Comparison of ENCODE assay signal across 24 cellular contexts in the genomic region with DNA sequence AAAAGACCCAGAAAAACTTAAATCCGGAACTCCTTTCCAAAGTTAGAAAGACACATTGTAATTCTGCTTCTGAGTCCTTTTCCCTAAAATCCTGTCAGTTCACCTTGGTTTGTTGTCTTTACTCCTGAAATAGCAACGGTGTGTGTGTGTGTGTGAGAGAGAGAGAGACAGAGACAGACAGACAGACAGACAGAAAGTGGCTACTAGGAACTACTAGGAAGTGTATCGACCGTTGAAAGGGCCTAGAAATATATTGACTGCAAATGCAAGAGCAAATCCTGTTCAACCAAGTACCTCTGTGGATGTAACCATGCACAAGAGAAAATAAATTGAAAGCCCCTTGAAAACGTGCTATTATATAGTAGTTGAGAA.
A peak's percentile ranks its signal among the peaks of the same experiment; 100 is the strongest.
DNase-seq lines count a peak whose midpoint lies in the region; ATAC-seq and TF ChIP-seq lines count a peak whose summit lies in the region.
"Had no signal": no experiment of that assay in that cellular context is flagged by ENCODE, and none has a peak within 500 bp of the region (broad histone marks: within the 10 kb centered on the region; RNA-seq: fewer than 3 reads in every experiment).

No MANE protein-coding gene starts in this region.

- TF ChIP-seq EP300 in SK-N-SH (IDR thresholded peaks at IDR 0.05; ENCODE audit: borderline replicate concordance in 1 of 2, low read depth in 1 of 2, low read length in 1 of 2) = no peak

- H3K4me2 ChIP-seq in SK-N-SH = 0 out of 2 replicates have a peak overlapping the region, but pooled peaks have one; percentile 4

- WGBS in SK-N-SH (ENCODE audit: low lambda C conversion rate) = 1% methylated on average over 5 of the region's 5 CpGs

- no peak overlapping the region for H3K27ac Mint-ChIP-seq in CD8-positive, alpha-beta T cell
- H3K27ac Mint-ChIP-seq: effector memory CD8-positive, alpha-beta T cell; stimulated activated naive B cell treated with anti-CD40 and anti-IgM and Interleukin-4, amounts not matched to agents 10 μg/mL and 1 μg/mL and 100 μg/mL, for 72 hours had no signal

- no peaks in the 10 kb centered on the region for H4K20me1 ChIP-seq in SK-N-SH (ENCODE audit: insufficient read depth)

- no peak overlapping the region for H3K4me3 Mint-ChIP-seq in CD8-positive, alpha-beta T cell
- H3K4me3 Mint-ChIP-seq: central memory CD8-positive, alpha-beta T cell; effector memory CD8-positive, alpha-beta T cell; stimulated activated naive B cell treated with anti-CD40 and anti-IgM and Interleukin-4, amounts not matched to agents 10 μg/mL and 1 μg/mL and 100 μg/mL, for 72 hours had no signal

- POLR2A ChIA-PET in SK-N-SH (lab: Yijun Ruan, JAX) = no interaction called here
- POLR2A ChIA-PET in CD8-positive, alpha-beta T cell (lab: Charles Lee) = no interaction called here

- H3K27me3 Mint-ChIP-seq in CD8-positive, alpha-beta T cell (ENCODE audit: low read depth) = no peaks in the 10 kb centered on the region
- H3K27me3 Mint-ChIP-seq: central memory CD8-positive, alpha-beta T cell had no signal

- no peaks in the 10 kb centered on the region for H3F3A ChIP-seq in SK-N-SH (replicated peaks; ENCODE audit: insufficient read depth)

- H3K4me1 ChIP-seq in SK-N-SH (ENCODE audit: control insufficient read depth in 1 of 2, insufficient read depth in 2 of 2, low read depth in 1 of 2, low read length in 1 of 2) (no peaks in the 10 kb centered on the region), left ventricle myocardium inferior (peaks cover 37% of the 10 kb centered on the region), neuron (ENCODE audit: insufficient read depth, low read length) (peaks cover 11% of the 10 kb centered on the region)
- H3K4me1 ChIP-seq in effector memory CD4-positive, alpha-beta T cell (ENCODE audit: control insufficient read depth, insufficient read depth, low read length, poor library complexity, severe bottlenecking) = no peaks in the 10 kb centered on the region
- no peaks in the 10 kb centered on the region for H3K4me1 ChIP-seq in CD8-positive, alpha-beta T cell (ENCODE audit: insufficient read depth, low read length)
- H3K4me1 ChIP-seq: transverse colon had no signal

- CTCF ChIA-PET in SK-N-SH (lab: Yijun Ruan, JAX) = no interaction called here
- CTCF ChIA-PET in CD8-positive, alpha-beta T cell (lab: Charles Lee) = no interaction called here

- H3K27ac ChIP-seq in SK-N-SH (ENCODE audit: low read depth in 2 of 2, low read length in 1 of 2) (no peak overlapping the region), left ventricle myocardium inferior (replicated peaks) (peak overlapping the region; percentile 74), dorsolateral prefrontal cortex (no peak overlapping the region)
- no peak overlapping the region for H3K27ac ChIP-seq in effector memory CD4-positive, alpha-beta T cell (ENCODE audit: insufficient read depth, low read length, poor library complexity, severe bottlenecking)
- no peak overlapping the region for H3K27ac ChIP-seq in CD8-positive, alpha-beta T cell (ENCODE audit: low read depth, low read length)
- H3K27ac ChIP-seq: transverse colon had no signal

- H3K79me2 ChIP-seq in SK-N-SH (ENCODE audit: insufficient read depth) = no peaks in the 10 kb centered on the region

- H3K9me3 ChIP-seq in SK-N-SH (no peaks in the 10 kb centered on the region), left ventricle myocardium inferior (replicated peaks) (no peaks in the 10 kb centered on the region), neuron (ENCODE audit: low read length) (no peaks in the 10 kb centered on the region)
- H3K9me3 ChIP-seq in effector memory CD4-positive, alpha-beta T cell (ENCODE audit: control insufficient read depth, low read length) = no peaks in the 10 kb centered on the region
- H3K9me3 ChIP-seq in CD8-positive, alpha-beta T cell (ENCODE audit: low read length) = no peaks in the 10 kb centered on the region
- H3K9me3 ChIP-seq: transverse colon had no signal

- H3K36me3 Mint-ChIP-seq in CD8-positive, alpha-beta T cell = no peaks in the 10 kb centered on the region
- H3K36me3 Mint-ChIP-seq: stimulated activated naive B cell treated with anti-CD40 and anti-IgM and Interleukin-4, amounts not matched to agents 10 μg/mL and 1 μg/mL and 100 μg/mL, for 72 hours had no signal

- peaks cover 40% of the 10 kb centered on the region; the same call in 1 of the 2 replicates for H3K27me3 ChIP-seq in SK-N-SH (ENCODE audit: insufficient read depth)
- H3K27me3 ChIP-seq in left ventricle myocardium inferior (ENCODE audit: low read depth) = no peaks in the 10 kb centered on the region
- H3K27me3 ChIP-seq in neuron (ENCODE audit: insufficient read depth, low read length) = no peaks in the 10 kb centered on the region
- H3K27me3 ChIP-seq in dorsolateral prefrontal cortex = no peaks in the 10 kb centered on the region
- no peaks in the 10 kb centered on the region for H3K27me3 ChIP-seq in effector memory CD4-positive, alpha-beta T cell (replicated peaks; ENCODE audit: control insufficient read depth, insufficient read depth, low read length, poor library complexity, severe bottlenecking)
- H3K27me3 ChIP-seq in CD8-positive, alpha-beta T cell (ENCODE audit: insufficient read depth, low read length) = no peaks in the 10 kb centered on the region
- H3K27me3 ChIP-seq: transverse colon had no signal

- TF ChIP-seq CTCF in SK-N-SH (IDR thresholded peaks at IDR 0.05) = no peak
- no peak for TF ChIP-seq CTCF in left ventricle myocardium inferior (IDR thresholded peaks at IDR 0.05; ENCODE audit: borderline replicate concordance)
- TF ChIP-seq CTCF in dorsolateral prefrontal cortex (IDR thresholded peaks at IDR 0.05 in 54 of 56, conservative IDR thresholded peaks at IDR 0.05 in 2 of 56; ENCODE audit: low read depth in 1 of 56, partially characterized antibody in 56 of 56) = no peak
- no peak for TF ChIP-seq CTCF in CD8-positive, alpha-beta T cell (IDR thresholded peaks at IDR 0.05)

- no peaks in the 10 kb centered on the region for H3K36me3 ChIP-seq in SK-N-SH (replicated peaks in 1 of 2; ENCODE audit: control insufficient read depth in 1 of 2, insufficient read depth in 2 of 2, low read length in 1 of 2)
- H3K36me3 ChIP-seq in left ventricle myocardium inferior = no peaks in the 10 kb centered on the region
- no peaks in the 10 kb centered on the region for H3K36me3 ChIP-seq in neuron (ENCODE audit: insufficient read depth, low read length)
- H3K36me3 ChIP-seq in effector memory CD4-positive, alpha-beta T cell (ENCODE audit: control insufficient read depth, insufficient read depth, low read length) = no peaks in the 10 kb centered on the region
- no peaks in the 10 kb centered on the region for H3K36me3 ChIP-seq in CD8-positive, alpha-beta T cell (ENCODE audit: insufficient read depth, low read length)
- H3K36me3 ChIP-seq: transverse colon had no signal

- H2AFZ ChIP-seq in SK-N-SH (ENCODE audit: low read depth) (no peak overlapping the region), neuron (ENCODE audit: low read depth, low read length) (peak overlapping the region; percentile 27)

- no peaks in the 10 kb centered on the region for H3K4me1 Mint-ChIP-seq in CD8-positive, alpha-beta T cell (ENCODE audit: low read depth)
- H3K4me1 Mint-ChIP-seq: central memory CD8-positive, alpha-beta T cell; stimulated activated naive B cell treated with anti-CD40 and anti-IgM and Interleukin-4, amounts not matched to agents 10 μg/mL and 1 μg/mL and 100 μg/mL, for 72 hours had no signal

- no peaks in the 10 kb centered on the region for H3K9me2 ChIP-seq in SK-N-SH

- ATAC-seq in SK-N-SH treated with all-trans-retinoic acid at 6 μM for 48 hours = no peak
- no peak for ATAC-seq in CD8-positive, alpha-beta T cell
- ATAC-seq: effector memory CD8-positive, alpha-beta T cell; stimulated activated naive B cell treated with anti-CD40 and anti-IgM and Interleukin-4, amounts not matched to agents 10 μg/mL and 1 μg/mL and 100 μg/mL, for 72 hours had no signal

- H3K9me3 Mint-ChIP-seq in CD8-positive, alpha-beta T cell = no peaks in the 10 kb centered on the region
- H3K9me3 Mint-ChIP-seq: central memory CD8-positive, alpha-beta T cell; stimulated activated naive B cell treated with anti-CD40 and anti-IgM and Interleukin-4, amounts not matched to agents 10 μg/mL and 1 μg/mL and 100 μg/mL, for 72 hours had no signal

- DNase-seq in SK-N-SH (no peak), left ventricle myocardium inferior (no peak), dorsolateral prefrontal cortex (no peak), T1000 (lab: John Stamatoyannopoulos, UW) (no peak)
- DNase-seq in effector memory CD4-positive, alpha-beta T cell = no peak
- DNase-seq in CD8-positive, alpha-beta T cell = no peak
- DNase-seq: 8988T; activated CD4-positive, alpha-beta T cell treated with anti-CD3 and anti-CD28 coated beads, Interleukin-2, amount 50 U/mL, for 48 hours; activated naive CD4-positive, alpha-beta T cell treated with Interleukin-2 at 50 U/mL for 16 hours; activated T-cell treated with anti-CD3 and anti-CD28 coated beads, Interleukin-2, amount 50 U/mL, for 1 hour; anterior cingulate cortex; effector memory CD8-positive, alpha-beta T cell; GF-D8; GOT3; Kasumi-1; NCI-H1092 treated with DMSO at 0.1 percent for 48 hours; NCI-H2107; NCI-H526; stimulated activated naive B cell treated with anti-CD40 and anti-IgM and Interleukin-4, amounts not matched to agents 10 μg/mL and 1 μg/mL and 100 μg/mL, for 72 hours; T-helper 2 cell; transverse colon had no signal

- intact Hi-C loops in left ventricle myocardium inferior (cut with micrococcal nuclease) = no loop called here
- intact Hi-C loops in dorsolateral prefrontal cortex (cut with DNase I) = no loop called here
- intact Hi-C loops in CD8-positive, alpha-beta T cell (cut with DNase I, micrococcal nuclease) = no loop called here

- no peak overlapping the region for H3K9ac ChIP-seq in SK-N-SH

- TF ChIP-seq RAD21 in SK-N-SH (IDR thresholded peaks at IDR 0.05; ENCODE audit: low read length) = no peak

- no peak overlapping the region for H3K4me3 ChIP-seq in SK-N-SH (ENCODE audit: low read depth in 2 of 2, low read length in 1 of 2)
- peak overlapping the region; percentile 27 for H3K4me3 ChIP-seq in left ventricle myocardium inferior
- no peak overlapping the region for H3K4me3 ChIP-seq in neuron (ENCODE audit: low read length)
- peak overlapping the region in 1 of 59 donors; percentile 11 for H3K4me3 ChIP-seq in dorsolateral prefrontal cortex
- H3K4me3 ChIP-seq in effector memory CD4-positive, alpha-beta T cell (ENCODE audit: insufficient read depth, low read depth, low read length, poor library complexity, severe bottlenecking) = no peak overlapping the region
- H3K4me3 ChIP-seq in CD8-positive, alpha-beta T cell (ENCODE audit: low read depth, low read length) = no peak overlapping the region
- H3K4me3 ChIP-seq: transverse colon had no signal

TF ChIP-seq in SK-N-SH treated with all-trans-retinoic acid at 6 μM for 48 hours, 23 proteins besides CTCF, POLR2A, EP300 and RAD21 (continues in another document):
- TF ChIP-seq PPARA (CRISPR knock-in tag; IDR thresholded peaks at IDR 0.05; ENCODE audit: borderline replicate concordance) = no peak
